Comparison of ENCODE assay signal across 8 cellular contexts in the genomic region with DNA sequence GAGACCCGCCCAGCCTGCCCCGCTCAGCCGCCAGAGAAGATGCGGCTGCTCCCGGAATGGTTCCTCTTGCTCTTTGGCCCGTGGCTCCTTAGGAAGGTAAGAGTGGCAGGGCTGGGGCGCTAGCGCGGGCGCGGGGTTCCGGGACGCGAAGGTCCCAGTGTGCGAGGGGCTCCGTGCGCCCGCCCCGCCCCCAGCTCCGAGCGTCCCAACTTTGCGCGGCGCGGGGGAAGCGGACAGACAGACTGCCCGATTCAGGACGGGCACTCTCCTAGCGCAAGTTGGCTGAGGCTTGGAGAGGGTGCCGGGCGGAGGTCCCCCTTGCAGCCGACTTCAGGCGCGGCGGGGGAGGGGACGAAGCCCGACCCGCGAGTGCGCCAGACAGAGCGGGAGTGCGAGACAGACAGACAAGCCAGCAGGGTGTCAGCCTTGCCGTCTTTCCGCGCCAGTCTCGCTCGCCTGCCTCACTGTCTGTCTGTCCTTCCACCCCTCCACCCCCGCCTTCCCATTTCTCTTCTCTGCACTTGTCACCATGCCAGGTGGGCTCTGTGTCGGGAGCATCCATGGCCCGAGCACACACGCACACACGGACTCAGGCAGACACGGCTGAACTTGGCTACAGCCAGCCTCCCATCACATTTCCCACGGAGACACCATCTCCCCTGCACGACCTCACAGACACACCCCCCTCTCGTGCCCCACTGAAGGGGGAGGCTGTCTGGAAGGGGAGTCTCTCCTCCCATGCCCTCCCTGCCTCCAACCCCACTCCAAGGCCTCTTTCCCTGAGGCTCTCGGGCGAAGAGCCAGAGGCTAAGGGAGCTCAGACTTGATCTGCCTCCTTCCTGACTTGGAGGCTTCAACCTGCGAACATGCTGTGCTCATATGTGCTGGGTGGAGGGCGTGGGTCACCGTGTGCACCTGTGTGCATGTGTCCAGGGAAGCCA. TPM values are rescaled to one million over a fixed set of nuclear protein-coding genes. Genes with fewer than 3 reads are reported as not detected.
DNase-seq lines count a peak whose midpoint lies in the region; ATAC-seq, FAIRE-seq and TF ChIP-seq lines count a peak whose summit lies in the region.

No MANE protein-coding gene starts in this region.

- H3K4me2 ChIP-seq in A549, result peak overlapping the region; percentile 100

- peaks cover 52% of the 10 kb centered on the region for H3K4me1 Mint-ChIP-seq in glutamatergic neuron (ENCODE audit: low read depth, unreplicated experiment)

- TF ChIP-seq RAD21 in A549 (conservative IDR thresholded peaks at IDR 0.05 in 1 of 2, IDR thresholded peaks at IDR 0.05 in 1 of 2), result no peak

- peak overlapping the region; percentile 66 for H3K27ac Mint-ChIP-seq in glutamatergic neuron (ENCODE audit: unreplicated experiment)

- H3K9me3 Mint-ChIP-seq in glutamatergic neuron (ENCODE audit: unreplicated experiment), result peaks cover 36% of the 10 kb centered on the region

- 18% methylated on average over 34 of the region's 61 CpGs for WGBS in A549 (ENCODE audit: missing lambda C conversion rate)

- H3K9me3 ChIP-seq in A549 (no peaks in the 10 kb centered on the region), WERI-Rb-1 (ENCODE audit: severe bottlenecking) (no peaks in the 10 kb centered on the region), subcutaneous abdominal adipose tissue (ENCODE audit: control insufficient read depth in 5 of 5, low read length in 5 of 5) (no peaks in the 10 kb centered on the region)

- TF ChIP-seq POLR2A in A549 (IDR thresholded peaks at IDR 0.05; ENCODE audit: low read length) (no peak), GM12891 (IDR thresholded peaks at IDR 0.05; ENCODE audit: low read depth, low read length) (no peak)

- H3K27me3 ChIP-seq in WERI-Rb-1 (ENCODE audit: insufficient read depth, low read depth, severe bottlenecking) (peaks cover 12% of the 10 kb centered on the region), subcutaneous abdominal adipose tissue (ENCODE audit: control insufficient read depth in 5 of 5, insufficient read depth in 4 of 5, low read length in 5 of 5) (peaks cover 23 to 60% (median 49%) of the 10 kb centered on the region in 5 donors)

- H3K27ac ChIP-seq in A549, result peak overlapping the region; percentile 54 to 89
- no peak overlapping the region for H3K27ac ChIP-seq in WERI-Rb-1
- no peak overlapping the region for H3K27ac ChIP-seq in subcutaneous abdominal adipose tissue (ENCODE audit: low read depth, low read length)

- no peaks in the 10 kb centered on the region for H3K36me3 ChIP-seq in WERI-Rb-1
- peaks cover 0 to 13% (median 6%) of the 10 kb centered on the region in 5 donors for H3K36me3 ChIP-seq in subcutaneous abdominal adipose tissue (ENCODE audit: control insufficient read depth in 5 of 5, insufficient read depth in 5 of 5, low read length in 5 of 5)

- H3K4me1 ChIP-seq in A549 (peaks cover 31% of the 10 kb centered on the region), subcutaneous abdominal adipose tissue (ENCODE audit: control insufficient read depth in 5 of 5, insufficient read depth in 5 of 5, low read length in 5 of 5) (peaks cover 0 to 53% (median 39%) of the 10 kb centered on the region in 5 donors)

- H3K9ac ChIP-seq in subcutaneous abdominal adipose tissue (ENCODE audit: low read length in 5 of 5), result peak overlapping the region in 1 of 5 donors; percentile 14

- peaks cover 52% of the 10 kb centered on the region for H3K27me3 Mint-ChIP-seq in glutamatergic neuron (ENCODE audit: unreplicated experiment)

- DNase-seq in A549 (ENCODE audit: low read depth in 1 of 2, low spot score in 1 of 2), result peak in 1 of 2 experiments; percentile 32
- no peak for DNase-seq in GM12891 (ENCODE audit: insufficient read length, low spot score)
- no peak for DNase-seq in WERI-Rb-1
- DNase-seq in glutamatergic neuron, result no peak
- DNase-seq in cortex of kidney (lab: John Stamatoyannopoulos, UW), result no peak
- DNase-seq in GM20000 (ENCODE audit: low spot score), result no peak

- ATAC-seq in A549, result peak; percentile 1 to 2; a peak in 2 of 6 replicates
- ATAC-seq in GM21825 (IDR thresholded peaks at IDR 0.05; ENCODE audit: unreplicated experiment), result no peak

- FAIRE-seq in A549 (lab: Jason Lieb, UNC), result no peak
- peak; percentile 83 for FAIRE-seq in GM12891 (lab: Jason Lieb, UNC)

- H3K36me3 Mint-ChIP-seq in glutamatergic neuron (ENCODE audit: unreplicated experiment), result no peaks in the 10 kb centered on the region

- TF ChIP-seq CTCF in A549 (IDR thresholded peaks at IDR 0.05) (no peak), WERI-Rb-1 (IDR thresholded peaks at IDR 0.05; ENCODE audit: low read depth, low read length) (no peak), glutamatergic neuron (IDR thresholded peaks at IDR 0.05; ENCODE audit: partially characterized antibody, unreplicated experiment) (no peak), GM20000 (IDR thresholded peaks at IDR 0.05; ENCODE audit: extremely low read depth, missing control alignments) (no peak)

- CTCF ChIA-PET in A549 (lab: Yijun Ruan, JAX), result interaction anchor here (0.8 to 8.5 kb wide), 6 partner anchors 10 to 237 kb away, joined by 3 to 615 read pairs (median 4); a partner anchor contains a TSS

- TF ChIP-seq EP300 in A549 (IDR thresholded peaks at IDR 0.05), result no peak

- POLR2A ChIA-PET in A549 (lab: Yijun Ruan, JAX), result no interaction called here

- H3K4me3 ChIP-seq in A549 (peak overlapping the region; percentile 60), WERI-Rb-1 (ENCODE audit: low read depth, low read length) (peak overlapping the region; percentile 46), subcutaneous abdominal adipose tissue (ENCODE audit: low read depth in 1 of 5, low read length in 5 of 5) (peak overlapping the region in 4 of 5 donors; percentile 32 to 59 (median 48))

- H3K4me3 Mint-ChIP-seq in glutamatergic neuron (ENCODE audit: unreplicated experiment), result peak overlapping the region; percentile 92

TF ChIP-seq in A549, 52 proteins besides CTCF, POLR2A, EP300 and RAD21:
- TF ChIP-seq BHLHE40 (IDR thresholded peaks at IDR 0.05; ENCODE audit: low read depth, low read length) (no peak), RNF2 (IDR thresholded peaks at IDR 0.05; ENCODE audit: borderline replicate concordance, low read depth) (peak; percentile 86)

TF ChIP-seq in GM12891, 5 proteins besides CTCF, POLR2A, EP300 and RAD21:
- TF ChIP-seq PAX5 (IDR thresholded peaks at IDR 0.05; ENCODE audit: insufficient read depth, low read length, severe bottlenecking) (no peak), POU2F2 (IDR thresholded peaks at IDR 0.05; ENCODE audit: low read depth, low read length) (no peak), SPI1 (IDR thresholded peaks at IDR 0.05; ENCODE audit: low read depth, low read length) (no peak), TAF1 (IDR thresholded peaks at IDR 0.05; ENCODE audit: low read depth, low read length) (no peak), POLR2AphosphoS5 (IDR thresholded peaks at IDR 0.05; ENCODE audit: low read depth, low read length) (no peak)
TF ChIP-seq in GM12891: peak in this region for 0.

RNA-seq across cellular contexts. Expression of a gene that starts 0.6 kb away (rescaled TPM):
- polyA plus RNA-seq in A549 (2011; rRNA removed) (0.52 and 0.69 TPM in 2 replicates), A549 (2017; fragmentation: RNase III; extraction: RNeasy Plus Mini Kit Qiagen cat#74134 plus additional on column Dnase treatment) (3.3 to 4.5 TPM (median 3.5 TPM) in 3 replicates)
- polyA plus RNA-seq in A549 (2012; cell fraction: cytosol; rRNA removed), result 1.9 and 2.9 TPM in 2 replicates
- 2.4 and 3.2 TPM in 2 replicates for polyA plus RNA-seq in A549 (2012; cell fraction: nucleus; rRNA removed)
- polyA minus RNA-seq in A549 (2011; rRNA and poly(A)+ RNA removed), result 0.95 and 1.5 TPM in 2 replicates
- 0.24 TPM for polyA plus RNA-seq in GM12891 (2012; ENCODE audit: low read depth, missing spikeins)
- total RNA-seq in glutamatergic neuron (ENCODE audit: unreplicated experiment), result 10.5 TPM

RNA-seq across cellular contexts. Expression of a gene that starts 12.3 kb away (rescaled TPM):
- polyA plus RNA-seq in A549 (2011; rRNA removed), result 110 and 113 TPM in 2 replicates
- polyA plus RNA-seq in A549 (2012; cell fraction: cytosol; rRNA removed), result 303 and 306 TPM in 2 replicates
- polyA plus RNA-seq in A549 (2012; cell fraction: nucleus; rRNA removed), result 517 and 642 TPM in 2 replicates
- polyA plus RNA-seq in A549 (2017; fragmentation: RNase III; extraction: RNeasy Plus Mini Kit Qiagen cat#74134 plus additional on column Dnase treatment), result 150 to 166 TPM (median 156 TPM) in 3 replicates
- 161 and 189 TPM in 2 replicates for polyA minus RNA-seq in A549 (2011; rRNA and poly(A)+ RNA removed)
- 152 TPM for polyA plus RNA-seq in GM12891 (2012; ENCODE audit: low read depth, missing spikeins)
- total RNA-seq in glutamatergic neuron (ENCODE audit: unreplicated experiment), result 165 TPM

RNA-seq across cellular contexts. Expression of a gene that starts 33.8 kb away (rescaled TPM):
- polyA plus RNA-seq in A549 (2011; rRNA removed) (0.40 and 0.62 TPM in 2 replicates), A549 (2017; fragmentation: RNase III; extraction: RNeasy Plus Mini Kit Qiagen cat#74134 plus additional on column Dnase treatment) (0.43 to 0.59 TPM (median 0.54 TPM) in 3 replicates)
- polyA plus RNA-seq in A549 (2012; cell fraction: cytosol; rRNA removed), result 0.32 and 0.41 TPM in 2 replicates
- polyA plus RNA-seq in A549 (2012; cell fraction: nucleus; rRNA removed), result 1.8 and 2.2 TPM in 2 replicates
- 0.45 and 0.68 TPM in 2 replicates for polyA minus RNA-seq in A549 (2011; rRNA and poly(A)+ RNA removed)
- polyA plus RNA-seq in GM12891 (2012; ENCODE audit: low read depth, missing spikeins), result 4.6 TPM
- 12.1 TPM for total RNA-seq in glutamatergic neuron (ENCODE audit: unreplicated experiment)

Comparison
In these comparisons a context has a peak if more than half of its experiments do, and no peak if none do; other contexts are left out.
1. H3K27ac ChIP-seq: peak in A549 (2 of 2); none in WERI-Rb-1 (single experiment) and subcutaneous abdominal adipose tissue (single experiment).
2. Peak in every context shown above with its lines, with median percentiles within 50 percentile points of each other: H3K4me3 ChIP-seq.